ENCODE assay signal across 10 cellular contexts in the genomic region with DNA sequence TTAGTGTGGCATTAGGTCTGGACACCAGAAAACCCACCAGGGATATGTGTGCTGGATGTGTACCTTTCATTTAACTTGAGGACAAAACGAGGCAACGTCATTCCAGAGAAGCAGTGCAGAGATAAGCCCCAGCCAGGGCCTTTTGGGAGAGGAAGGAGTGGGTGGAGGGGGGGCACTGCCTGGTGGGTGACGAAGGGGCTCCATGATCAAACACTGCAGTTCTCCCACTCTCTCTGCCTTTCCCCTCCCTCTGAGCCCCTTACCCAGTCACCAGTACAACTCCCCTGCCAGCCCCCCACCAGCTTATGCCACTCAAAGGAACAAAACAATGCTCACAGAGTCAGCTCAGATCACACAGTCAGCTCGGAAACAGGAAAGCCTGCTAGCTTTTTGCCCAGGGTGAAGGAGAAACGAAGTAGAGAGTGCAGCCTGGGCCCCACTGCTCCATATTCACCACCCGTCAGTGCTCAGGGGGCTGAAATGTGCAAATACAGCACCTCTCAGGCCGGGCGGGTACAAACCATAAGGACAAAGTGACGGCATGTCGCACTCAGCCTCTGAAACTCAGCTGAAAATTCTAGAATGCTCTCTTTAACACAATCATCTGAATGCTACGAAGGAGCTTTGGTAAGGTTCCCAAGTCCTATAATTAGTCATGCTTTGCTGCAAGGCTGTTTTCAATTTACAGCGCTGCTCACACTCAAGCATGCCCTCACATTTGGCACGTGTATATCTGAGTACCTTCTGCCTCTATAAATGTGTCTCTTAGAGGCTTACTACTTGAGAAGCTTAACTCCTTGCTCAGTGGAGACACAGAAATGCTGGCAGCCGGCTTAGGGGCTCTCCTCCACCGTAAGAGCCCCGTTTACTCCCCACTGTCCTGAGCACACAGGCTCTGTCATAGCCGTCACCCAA.
DNase-seq lines count a peak whose midpoint lies in the region; ATAC-seq and TF ChIP-seq lines count a peak whose summit lies in the region.
"Had no signal": no experiment of that assay in that cellular context is flagged by ENCODE, and none has a peak within 500 bp of the region (broad histone marks: within the 10 kb centered on the region; RNA-seq: fewer than 3 reads in every experiment).

No MANE protein-coding gene starts in this region.

- H3K27me3 ChIP-seq in HUES48 (ENCODE audit: control insufficient read depth, insufficient read depth, low read length) (no peaks in the 10 kb centered on the region), ectodermal cell (ENCODE audit: control insufficient read depth, insufficient read depth, low read length, poor library complexity, severe bottlenecking) (no peaks in the 10 kb centered on the region)

- TF ChIP-seq CTCF in neural crest cell (conservative IDR thresholded peaks at IDR 0.05), result no peak

- H3K27ac Mint-ChIP-seq in neural crest cell (ENCODE audit: unreplicated experiment), result peak overlapping the region; percentile 35

- H3K4me3 Mint-ChIP-seq in neural crest cell, result no peak overlapping the region
- H3K4me3 Mint-ChIP-seq: IgD-negative memory B cell had no signal

- WGBS in ectodermal cell, 2 experiments, result 63 to 66% methylated on average over 17 of the region's 17 CpGs

- H3K4me1 ChIP-seq in HUES48 (ENCODE audit: control insufficient read depth, insufficient read depth, low read length) (peaks cover 23% of the 10 kb centered on the region), ectodermal cell (ENCODE audit: control insufficient read depth, insufficient read depth, low read length) (peaks cover 28% of the 10 kb centered on the region)

- H3K27me3 Mint-ChIP-seq in neural crest cell (ENCODE audit: low read depth), result no peaks in the 10 kb centered on the region

- no peak overlapping the region for H3K9ac ChIP-seq in HUES48 (ENCODE audit: low read depth, low read length)

- peaks cover 39% of the 10 kb centered on the region for H3K4me1 Mint-ChIP-seq in neural crest cell

- peaks cover 3% of the 10 kb centered on the region for H3K9me3 Mint-ChIP-seq in neural crest cell
- H3K9me3 Mint-ChIP-seq: IgD-negative memory B cell had no signal

- H3K27ac ChIP-seq in HUES48 (ENCODE audit: low read depth, low read length), result peak overlapping the region; percentile 77
- peak overlapping the region; percentile 56 for H3K27ac ChIP-seq in ectodermal cell (ENCODE audit: insufficient read depth, low read depth, low read length, poor library complexity, severe bottlenecking)

- H3K36me3 Mint-ChIP-seq in neural crest cell (ENCODE audit: low read depth), result no peaks in the 10 kb centered on the region
- H3K36me3 Mint-ChIP-seq: IgD-negative memory B cell had no signal

- H3K9me3 ChIP-seq in HUES48 (ENCODE audit: control insufficient read depth, insufficient read depth, low read length), result no peaks in the 10 kb centered on the region
- no peaks in the 10 kb centered on the region for H3K9me3 ChIP-seq in ectodermal cell (ENCODE audit: control insufficient read depth, low read length)

- DNase-seq in AG08395 (ENCODE audit: low spot score) (peak; percentile 81), neural crest cell (ENCODE audit: low read depth, low spot score) (no peak), pons (ENCODE audit: low spot score) (no peak), islet precursor cell (no peak), HCEC 1CT (no peak)
- DNase-seq: SHP77 had no signal

- H3K36me3 ChIP-seq in HUES48 (ENCODE audit: control insufficient read depth, insufficient read depth, low read length) (no peaks in the 10 kb centered on the region), ectodermal cell (ENCODE audit: control insufficient read depth, insufficient read depth, low read length) (no peaks in the 10 kb centered on the region)

- ATAC-seq in GM21619 (IDR thresholded peaks at IDR 0.05; ENCODE audit: unreplicated experiment), result no peak

- H3K4me3 ChIP-seq in HUES48 (ENCODE audit: low read depth, low read length) (no peak overlapping the region), ectodermal cell (ENCODE audit: insufficient read depth, low read depth, low read length) (no peak overlapping the region)
